ENCODE assay signal across 8 cellular contexts in genomic region chr17:77420804-77421634, GRCh38.
DNase-seq lines count a peak whose midpoint lies in the region; ATAC-seq and TF ChIP-seq lines count a peak whose summit lies in the region.

No MANE protein-coding gene starts in this region.

- H3K27ac ChIP-seq in hepatocyte, result peak overlapping the region; percentile 86

- peak overlapping the region; percentile 90 for H3K27ac Mint-ChIP-seq in HFFc6
- peak overlapping the region; percentile 78 for H3K27ac Mint-ChIP-seq in activated T-helper 2 cell treated with anti-CD3 and anti-CD28 coated beads, Interferon-gamma antibody, Interleukin-2, Interleukin-4, amounts not matched to agents 10 μg/mL and 5 μg/mL and 100 μg/mL, durations not matched to agents 14 hours and 24 hours and 36 hours

- peaks cover 93% of the 10 kb centered on the region for H3K79me2 ChIP-seq in hepatocyte

- no peaks in the 10 kb centered on the region for H3K36me3 ChIP-seq in hepatocyte (replicated peaks; ENCODE audit: insufficient read depth, low read depth)

- H3K36me3 Mint-ChIP-seq in HFFc6 (ENCODE audit: low read depth), result peaks cover 12% of the 10 kb centered on the region
- H3K36me3 Mint-ChIP-seq in activated T-helper 2 cell treated with anti-CD3 and anti-CD28 coated beads, Interferon-gamma antibody, Interleukin-2, Interleukin-4, amounts not matched to agents 10 μg/mL and 5 μg/mL and 100 μg/mL, durations not matched to agents 14 hours and 24 hours and 36 hours (ENCODE audit: low read depth), result peaks cover 8% of the 10 kb centered on the region

- 34% methylated on average over 19 of the region's 19 CpGs for WGBS in hepatocyte (ENCODE audit: low lambda C conversion rate, missing lambda C conversion rate)

- H3K4me1 Mint-ChIP-seq in HFFc6 (ENCODE audit: low read depth), result peaks cover 58% of the 10 kb centered on the region
- peaks cover 37% of the 10 kb centered on the region for H3K4me1 Mint-ChIP-seq in activated T-helper 2 cell treated with anti-CD3 and anti-CD28 coated beads, Interferon-gamma antibody, Interleukin-2, Interleukin-4, amounts not matched to agents 10 μg/mL and 5 μg/mL and 100 μg/mL, durations not matched to agents 14 hours and 24 hours and 36 hours (ENCODE audit: low read depth)

- H3K4me1 ChIP-seq in hepatocyte (ENCODE audit: insufficient read depth), result peaks cover 62% of the 10 kb centered on the region

- H3K4me3 Mint-ChIP-seq in HFFc6, result peak overlapping the region; percentile 78
- H3K4me3 Mint-ChIP-seq in activated T-helper 2 cell treated with anti-CD3 and anti-CD28 coated beads, Interferon-gamma antibody, Interleukin-2, Interleukin-4, amounts not matched to agents 10 μg/mL and 5 μg/mL and 100 μg/mL, durations not matched to agents 14 hours and 24 hours and 36 hours (ENCODE audit: low read depth), result peak overlapping the region; percentile 40

- no peaks in the 10 kb centered on the region for H3K27me3 ChIP-seq in hepatocyte

- H3K4me3 ChIP-seq in AG10803 (ENCODE audit: low read length) (peak overlapping the region; percentile 8; the same call in 1 of the 2 replicates), hepatocyte (no peak overlapping the region)

- H3K9me2 ChIP-seq in hepatocyte (replicated peaks; ENCODE audit: insufficient read depth), result no peaks in the 10 kb centered on the region

- peaks cover 64% of the 10 kb centered on the region for H4K20me1 ChIP-seq in hepatocyte (ENCODE audit: insufficient read depth, poor library complexity, severe bottlenecking)

- peak overlapping the region; percentile 50 for H3K4me2 ChIP-seq in hepatocyte

- ATAC-seq in HG03439 (IDR thresholded peaks at IDR 0.05; ENCODE audit: unreplicated experiment) (no peak), GM21825 (IDR thresholded peaks at IDR 0.05; ENCODE audit: unreplicated experiment) (no peak)

- peaks cover 13% of the 10 kb centered on the region for H3K27me3 Mint-ChIP-seq in HFFc6 (ENCODE audit: insufficient read depth)
- H3K27me3 Mint-ChIP-seq in activated T-helper 2 cell treated with anti-CD3 and anti-CD28 coated beads, Interferon-gamma antibody, Interleukin-2, Interleukin-4, amounts not matched to agents 10 μg/mL and 5 μg/mL and 100 μg/mL, durations not matched to agents 14 hours and 24 hours and 36 hours (ENCODE audit: low read depth), result no peaks in the 10 kb centered on the region

- TF ChIP-seq CTCF in AG10803 (conservative IDR thresholded peaks at IDR 0.05; ENCODE audit: low read length) (no peak), HFFc6 (IDR thresholded peaks at IDR 0.05) (no peak), hepatocyte (IDR thresholded peaks at IDR 0.05; ENCODE audit: poor library complexity) (no peak)

- DNase-seq in AG10803 (ENCODE audit: low read depth) (peak; percentile 87), HFFc6 (peak; percentile 79), NCI-H82 treated with DMSO at 0.1 percent for 48 hours (lab: John Stamatoyannopoulos, UW; ENCODE audit: unreplicated experiment) (peak; percentile 97), hepatocyte (ENCODE audit: low spot score) (peak; percentile 74)
- DNase-seq in activated T-helper 2 cell treated with anti-CD3 and anti-CD28 coated beads, Interferon-gamma antibody, Interleukin-2, Interleukin-4, amounts not matched to agents 10 μg/mL and 5 μg/mL and 100 μg/mL, durations not matched to agents 14 hours and 24 hours and 36 hours (ENCODE audit: low spot score), result no peak
- DNase-seq in stimulated activated CD8-positive, alpha-beta memory T cell treated with anti-CD3 and anti-CD28 coated beads, Interleukin-4, amount 100 ng/mL, for 48 hours, result peak; percentile 64

- H3K9me3 ChIP-seq in hepatocyte (ENCODE audit: low read depth), result no peaks in the 10 kb centered on the region

- intact Hi-C loops in activated T-helper 2 cell treated with anti-CD3 and anti-CD28 coated beads, Interferon-gamma antibody, Interleukin-2, Interleukin-4, amounts not matched to agents 10 μg/mL and 5 μg/mL and 100 μg/mL, durations not matched to agents 14 hours and 24 hours and 36 hours (cut with micrococcal nuclease), result no loop called here

- H3K9me3 Mint-ChIP-seq in HFFc6, result no peaks in the 10 kb centered on the region
- H3K9me3 Mint-ChIP-seq in activated T-helper 2 cell treated with anti-CD3 and anti-CD28 coated beads, Interferon-gamma antibody, Interleukin-2, Interleukin-4, amounts not matched to agents 10 μg/mL and 5 μg/mL and 100 μg/mL, durations not matched to agents 14 hours and 24 hours and 36 hours, result no peaks in the 10 kb centered on the region

- no peak overlapping the region for H2AFZ ChIP-seq in hepatocyte
